9 cellular contexts compared by ENCODE assay signal in genomic region chr6:138287144-138287955, GRCh38.
A peak's percentile ranks its signal among the peaks of the same experiment; 100 is the strongest.
DNase-seq lines count a peak whose midpoint lies in the region; ATAC-seq, FAIRE-seq and TF ChIP-seq lines count a peak whose summit lies in the region.
"Had no signal": no experiment of that assay in that cellular context is flagged by ENCODE, and none has a peak within 500 bp of the region (broad histone marks: within the 10 kb centered on the region; RNA-seq: fewer than 3 reads in every experiment).

No MANE protein-coding gene starts in this region.

- peaks cover 0 to 6% (median 0%) of the 10 kb centered on the region in 3 donors for H3K27me3 Mint-ChIP-seq in CD14-positive monocyte (ENCODE audit: low read depth in 3 of 3)
- H3K27me3 Mint-ChIP-seq in activated B cell treated with CpG ODN at 0.5 μM for 24 hours: peaks cover 7% of the 10 kb centered on the region
- H3K27me3 Mint-ChIP-seq in naive B cell: peaks cover 0 to 10% (median 7%) of the 10 kb centered on the region in 3 donors

- no peaks in the 10 kb centered on the region for H3K4me1 Mint-ChIP-seq in CD14-positive monocyte
- no peaks in the 10 kb centered on the region for H3K4me1 Mint-ChIP-seq in activated B cell treated with CpG ODN at 0.5 μM for 24 hours
- peaks cover 0 to 5% (median 0%) of the 10 kb centered on the region in 3 donors for H3K4me1 Mint-ChIP-seq in naive B cell

- TF ChIP-seq CTCF in CD14-positive monocyte (IDR thresholded peaks at IDR 0.05) (peak; percentile 47), NB4 (IDR thresholded peaks at IDR 0.05; ENCODE audit: low read depth, low read length) (peak; percentile 70), activated B cell treated with CpG ODN at 0.5 μM for 24 hours (IDR thresholded peaks at IDR 0.05) (no peak), colonic mucosa (IDR thresholded peaks at IDR 0.05) (peak; percentile 68), suprapubic skin (IDR thresholded peaks at IDR 0.05) (peak in 1 of 2 donors; percentile 59)

- H3K36me3 ChIP-seq in colonic mucosa (no peaks in the 10 kb centered on the region), suprapubic skin (no peaks in the 10 kb centered on the region)

- H3K4me1 ChIP-seq in colonic mucosa (no peaks in the 10 kb centered on the region), suprapubic skin (no peaks in the 10 kb centered on the region)

- WGBS in suprapubic skin: 71% methylated on average over 11 of the region's 11 CpGs

- TF ChIP-seq POLR2A in NB4 (IDR thresholded peaks at IDR 0.05; ENCODE audit: extremely low read depth, insufficient read length): no peak
- TF ChIP-seq POLR2A in suprapubic skin (IDR thresholded peaks at IDR 0.05): no peak

- intact Hi-C loops in CD14-positive monocyte (cut with micrococcal nuclease): loop anchor here in 1 of 2 donors (5.0 kb wide), 1 partner anchor 170 kb away; no protein-coding TSS in a partner anchor
- intact Hi-C loops in activated B cell treated with CpG ODN at 0.5 μM for 24 hours (cut with micrococcal nuclease): loop anchor here (1.0 to 5.0 kb wide), 4 partner anchors 117 to 285 kb away; partner anchors contain the start of gene HEBP2
- intact Hi-C loops in colonic mucosa (cut with DNase I): loop anchor here (2.0 kb wide), 1 partner anchor 173 kb away; no protein-coding TSS in a partner anchor

- H3K4me3 Mint-ChIP-seq in CD14-positive monocyte (no peak overlapping the region), activated B cell treated with CpG ODN at 0.5 μM for 24 hours (no peak overlapping the region), naive B cell (peak overlapping the region in 1 of 8 donors; percentile 29)

- H3K27ac ChIP-seq in colonic mucosa (no peak overlapping the region), suprapubic skin (no peak overlapping the region)

- POLR2A ChIA-PET in activated B cell treated with CpG ODN at 0.5 μM for 24 hours (lab: Charles Lee): no interaction called here

- H3K9me3 ChIP-seq in colonic mucosa (no peaks in the 10 kb centered on the region), suprapubic skin (no peaks in the 10 kb centered on the region)

- no peak overlapping the region for H3K27ac Mint-ChIP-seq in CD14-positive monocyte
- H3K27ac Mint-ChIP-seq in activated B cell treated with CpG ODN at 0.5 μM for 24 hours: no peak overlapping the region
- H3K27ac Mint-ChIP-seq in naive B cell: no peak overlapping the region

- no peak overlapping the region for H3K9ac ChIP-seq in colonic mucosa (ENCODE audit: low read depth in 2 of 2, low read length in 2 of 2)

- H3K27me3 ChIP-seq in colonic mucosa (no peaks in the 10 kb centered on the region), suprapubic skin (no peaks in the 10 kb centered on the region)

- CTCF ChIA-PET in activated B cell treated with CpG ODN at 0.5 μM for 24 hours (lab: Charles Lee): interaction anchor here (0.6 to 3.8 kb wide), 2 partner anchors 172 to 231 kb away, joined by 3 to 44 read pairs; no protein-coding TSS in a partner anchor

- H3K9me3 Mint-ChIP-seq in CD14-positive monocyte (no peaks in the 10 kb centered on the region), activated B cell treated with CpG ODN at 0.5 μM for 24 hours (no peaks in the 10 kb centered on the region), naive B cell (no peaks in the 10 kb centered on the region)

- DNase-seq in CD14-positive monocyte (ENCODE audit: low spot score) (no peak), GM19239 (ENCODE audit: insufficient read length, low spot score) (peak; percentile 45), NB4 (ENCODE audit: low read depth) (peak; percentile 43), activated B cell treated with CpG ODN at 0.5 μM for 24 hours (no peak), colonic mucosa (peak; percentile 74), naive B cell (peak; percentile 4), suprapubic skin (ENCODE audit: low spot score in 2 of 2) (no peak)

- no peak overlapping the region for H3K4me3 ChIP-seq in NB4 (ENCODE audit: low read depth, low read length)
- H3K4me3 ChIP-seq in colonic mucosa: no peak overlapping the region
- H3K4me3 ChIP-seq in suprapubic skin: no peak overlapping the region

- H3K36me3 Mint-ChIP-seq in CD14-positive monocyte (no peaks in the 10 kb centered on the region), activated B cell treated with CpG ODN at 0.5 μM for 24 hours (ENCODE audit: low read depth) (no peaks in the 10 kb centered on the region), naive B cell (no peaks in the 10 kb centered on the region)

- FAIRE-seq in GM19239 (lab: Jason Lieb, UNC): peak; percentile 42
- FAIRE-seq: islet of Langerhans had no signal

- no peak for TF ChIP-seq EP300 in suprapubic skin (IDR thresholded peaks at IDR 0.05)

- ATAC-seq in activated B cell treated with CpG ODN at 0.5 μM for 24 hours (ENCODE audit: low read depth): peak; percentile 28
- peak in 1 of 2 donors; percentile 40 for ATAC-seq in naive B cell (ENCODE audit: low read depth in 2 of 2)
- no peak for ATAC-seq in GM18861 (IDR thresholded peaks at IDR 0.05; ENCODE audit: unreplicated experiment)

Comparison
In these comparisons a context has a peak if more than half of its experiments do, and no peak if none do; other contexts are left out.
1. DNase-seq: peak in GM19239 (single experiment), NB4 (single experiment), colonic mucosa (single experiment) and naive B cell (single experiment); none in CD14-positive monocyte (single experiment), activated B cell treated with CpG ODN at 0.5 μM for 24 hours (single experiment) and suprapubic skin (0 of 2).